In the genomic region with DNA sequence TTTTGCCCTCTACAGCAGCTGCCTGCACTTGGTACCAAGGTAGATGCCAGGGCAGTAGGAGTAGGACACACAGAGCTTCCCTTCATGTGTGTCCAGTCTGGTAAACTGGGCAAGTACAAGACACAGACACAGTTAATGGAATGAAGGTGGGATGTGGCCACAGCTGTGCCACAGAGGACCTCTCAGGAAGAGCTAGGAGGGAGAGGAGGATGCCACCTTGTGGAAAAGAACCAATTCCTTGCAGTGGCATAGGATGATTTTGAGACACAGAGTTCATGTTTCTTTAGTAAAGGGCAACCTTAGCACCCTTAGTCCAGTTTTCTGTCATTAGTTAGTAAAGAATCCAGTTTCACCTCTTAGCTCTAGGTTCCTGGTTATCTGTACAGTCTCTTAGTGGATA, we compare ENCODE assay signal across 10 cellular contexts. TPM values are rescaled to one million over a fixed set of nuclear protein-coding genes. Genes with fewer than 3 reads are reported as not detected.
DNase-seq lines count a peak whose midpoint lies in the region; ATAC-seq, FAIRE-seq and TF ChIP-seq lines count a peak whose summit lies in the region.
"Had no signal": no experiment of that assay in that cellular context is flagged by ENCODE, and none has a peak within 500 bp of the region (broad histone marks: within the 10 kb centered on the region; RNA-seq: fewer than 3 reads in every experiment).

No MANE protein-coding gene starts in this region.

- TF ChIP-seq RAD21 in IMR-90 (IDR thresholded peaks at IDR 0.05; ENCODE audit: low read length) (peak; percentile 24), GM12878 (IDR thresholded peaks at IDR 0.05; ENCODE audit: insufficient read depth, low read depth, low read length) (peak; percentile 30)

- H3K18ac ChIP-seq in IMR-90 (ENCODE audit: low read depth, low read length) = no peak overlapping the region

- no peak overlapping the region for H3K4me2 ChIP-seq in IMR-90 (ENCODE audit: low read depth, low read length)
- H3K4me2 ChIP-seq in GM12878 (ENCODE audit: control insufficient read depth, insufficient read depth) = no peak overlapping the region

- H3K4me1 ChIP-seq in IMR-90 (ENCODE audit: control insufficient read depth, insufficient read depth, low read length) (peaks cover 4% of the 10 kb centered on the region), GM12878 (ENCODE audit: control insufficient read depth, insufficient read depth, low read length) (no peaks in the 10 kb centered on the region)
- H3K4me1 ChIP-seq: adrenal gland had no signal

- no peak overlapping the region for H3K4ac ChIP-seq in IMR-90 (ENCODE audit: low read depth, low read length)

- H3K27me3 Mint-ChIP-seq in neural crest cell (ENCODE audit: low read depth) = no peaks in the 10 kb centered on the region

- TF ChIP-seq EP300 in GM12878 (IDR thresholded peaks at IDR 0.05; ENCODE audit: borderline replicate concordance in 1 of 2, control insufficient read depth in 1 of 2, low read depth in 2 of 2, low read length in 2 of 2) = no peak

- H2AK9ac ChIP-seq in IMR-90 (replicated peaks; ENCODE audit: low read depth, low read length, poor library complexity) = no peak overlapping the region

- no peak overlapping the region for H2BK120ac ChIP-seq in IMR-90 (ENCODE audit: low read depth, low read length)

- no peak overlapping the region for H3K56ac ChIP-seq in IMR-90 (ENCODE audit: extremely low read depth, insufficient read depth, low read length)

- no peak overlapping the region for H4K91ac ChIP-seq in IMR-90 (ENCODE audit: insufficient read depth, low read depth, low read length)

- peaks cover 17% of the 10 kb centered on the region for H3K4me1 Mint-ChIP-seq in neural crest cell

- H3K9me3 Mint-ChIP-seq in neural crest cell = no peaks in the 10 kb centered on the region

- POLR2A ChIA-PET in IMR-90 (lab: Charles Lee; ENCODE audit: unreplicated experiment) = no interaction called here
- POLR2A ChIA-PET in GM12878 (lab: Charles Lee) = interaction anchor here (1.0 to 2.5 kb wide), 6 partner anchors 21 to 167 kb away, joined by 3 to 14 read pairs (median 4); no protein-coding TSS in a partner anchor

- H3K27ac ChIP-seq in IMR-90 (ENCODE audit: insufficient read depth, low read length) (no peak overlapping the region), GM12878 (ENCODE audit: control insufficient read depth, insufficient read depth) (no peak overlapping the region)
- H3K27ac ChIP-seq: 22Rv1, adrenal gland had no signal

- no peak overlapping the region for H2BK20ac ChIP-seq in IMR-90 (ENCODE audit: low read depth, low read length)

- no peak overlapping the region for H3K9ac ChIP-seq in IMR-90 (ENCODE audit: low read depth, low read length)
- no peak overlapping the region for H3K9ac ChIP-seq in GM12878 (ENCODE audit: control insufficient read depth, insufficient read depth, low read length)

- H2AFZ ChIP-seq in IMR-90 (replicated peaks; ENCODE audit: low read length, poor library complexity) (no peak overlapping the region), GM12878 (ENCODE audit: control insufficient read depth, low read depth, low read length) (no peak overlapping the region)

- no peaks in the 10 kb centered on the region for H3K79me2 ChIP-seq in GM12878 (ENCODE audit: control insufficient read depth, insufficient read depth, low read length)

- peak; percentile 28; the same call in 1 of the 2 replicates for ATAC-seq in IMR-90 (ENCODE audit: low read depth)
- peak; percentile 37 for ATAC-seq in GM12878
- no peak for ATAC-seq in HG03354 (IDR thresholded peaks at IDR 0.05; ENCODE audit: poor library complexity, severe bottlenecking, unreplicated experiment)

- DNase-seq in DMS 273 (lab: John Stamatoyannopoulos, UW; ENCODE audit: unreplicated experiment) = peak; percentile 29
- DNase-seq in DMS 273 treated with DMSO at 0.1 percent for 48 hours (lab: John Stamatoyannopoulos, UW) = no peak
- DNase-seq in IMR-90 = no peak
- DNase-seq in GM12878 (ENCODE audit: low read depth, low spot score) = no peak
- no peak for DNase-seq in neural crest cell (ENCODE audit: low read depth, low spot score)
- no peak for DNase-seq in AG08396 (ENCODE audit: low spot score)
- DNase-seq in NOMO-1 (lab: John Stamatoyannopoulos, UW; ENCODE audit: unreplicated experiment in 2 of 2) = no peak

- H3K14ac ChIP-seq in IMR-90 (replicated peaks; ENCODE audit: low read depth, low read length) = no peak overlapping the region

- CTCF ChIA-PET in IMR-90 (lab: Yijun Ruan, JAX) = interaction anchor here (0.5 to 1.8 kb wide), 13 partner anchors 10 to 155 kb away, joined by 3 to 15 read pairs (median 5); no protein-coding TSS in a partner anchor
- CTCF ChIA-PET in GM12878 (lab: Yijun Ruan, JAX) = interaction anchor here (0.6 to 10.4 kb wide), 59 partner anchors 10 to 611 kb away, joined by 3 to 300 read pairs (median 6); partner anchors contain the start of genes BLOC1S4, KIAA0232, MAN2B2 and MRFAP1L1

- no peak overlapping the region for H4K8ac ChIP-seq in IMR-90 (ENCODE audit: low read depth in 2 of 2, low read length in 2 of 2)

- H3K36me3 ChIP-seq in IMR-90 (ENCODE audit: control insufficient read depth, insufficient read depth, low read length) = peaks cover 42% of the 10 kb centered on the region
- H3K36me3 ChIP-seq in GM12878 (ENCODE audit: control insufficient read depth in 2 of 2, insufficient read depth in 2 of 2, low read length in 1 of 2) = peaks cover 9 to 21% of the 10 kb centered on the region in 2 experiments

- H3K23ac ChIP-seq in IMR-90 (ENCODE audit: low read depth, low read length) = no peak overlapping the region

- no peaks in the 10 kb centered on the region for H3K9me1 ChIP-seq in IMR-90 (ENCODE audit: insufficient read depth, low read length)

- no peak overlapping the region for H2BK5ac ChIP-seq in IMR-90 (ENCODE audit: low read depth, low read length, poor library complexity, severe bottlenecking)

- H3K4me3 ChIP-seq in IMR-90 (ENCODE audit: insufficient read depth, low read depth, low read length) (no peak overlapping the region), GM12878 (no peak overlapping the region)
- H3K4me3 ChIP-seq: adrenal gland had no signal

- H3K27me3 ChIP-seq in IMR-90 (ENCODE audit: control insufficient read depth, insufficient read depth, low read length) (no peaks in the 10 kb centered on the region), GM12878 (replicated peaks in 1 of 2; ENCODE audit: control insufficient read depth in 2 of 2, insufficient read depth in 2 of 2, low read length in 1 of 2) (no peaks in the 10 kb centered on the region)
- H3K27me3 ChIP-seq: adrenal gland had no signal

- peaks cover 18% of the 10 kb centered on the region for H3K36me3 Mint-ChIP-seq in neural crest cell (ENCODE audit: low read depth)

- BruUV-seq in IMR-90 (replicated peaks; lab: Mats Ljungman, UMichigan) = no TSS peak
- no TSS peak for BruUV-seq in GM12878 (replicated peaks; lab: Mats Ljungman, UMichigan)

- peaks cover 8 to 33% of the 10 kb centered on the region in 2 experiments; a peak in 3 of 4 replicates for H3K79me1 ChIP-seq in IMR-90 (ENCODE audit: low read depth in 1 of 2, low read length in 2 of 2)

- no peak overlapping the region for H2BK15ac ChIP-seq in IMR-90 (ENCODE audit: low read depth, low read length)

- intact Hi-C loops in IMR-90 (cut with micrococcal nuclease) (no loop called here), GM12878 (cut with micrococcal nuclease; ENCODE audit: unreplicated experiment) (no loop called here)

- no peak overlapping the region for H2AK5ac ChIP-seq in IMR-90 (ENCODE audit: low read depth, low read length)

- dilution Hi-C loops in IMR-90 (cut with HindIII; ENCODE audit: low sequenced_read_pairs, unreplicated experiment) = no loop called here

- no peak overlapping the region for H3K4me3 Mint-ChIP-seq in neural crest cell

- no peak overlapping the region for H4K5ac ChIP-seq in IMR-90 (ENCODE audit: low read depth, low read length)

- H4K20me1 ChIP-seq in IMR-90 (ENCODE audit: insufficient read depth, low read length) (peaks cover 11% of the 10 kb centered on the region), GM12878 (ENCODE audit: control insufficient read depth, insufficient read depth) (no peaks in the 10 kb centered on the region)

- SMC1A ChIA-PET in GM12878 (lab: Charles Lee; ENCODE audit: uncharacterized antibody, unreplicated experiment) = interaction anchor here (0.6 to 6.6 kb wide), 55 partner anchors 10 to 212 kb away, joined by 3 to 153 read pairs (median 5); partner anchors contain the start of genes GRPEL1 and KIAA0232

- RAD21 ChIA-PET in GM12878 (lab: Charles Lee; ENCODE audit: unreplicated experiment) = interaction anchor here (0.7 to 5.1 kb wide), 35 partner anchors 10 to 325 kb away, joined by 3 to 155 read pairs (median 5); partner anchors contain the start of genes BLOC1S4, GRPEL1, MRFAP1L1 and TADA2B

- FAIRE-seq in GM12878 (lab: Jason Lieb, UNC) = no peak

- peak overlapping the region; percentile 85 for H3K27ac Mint-ChIP-seq in neural crest cell (ENCODE audit: unreplicated experiment)

- TF ChIP-seq CTCF in IMR-90 (conservative IDR thresholded peaks at IDR 0.05; ENCODE audit: low read depth, low read length) (no peak; the same call in 1 of the 2 replicates), GM12878 (IDR thresholded peaks at IDR 0.05 in 2 of 3, conservative IDR thresholded peaks at IDR 0.05 in 1 of 3; ENCODE audit: control insufficient read depth in 2 of 3, extremely low read depth in 1 of 3, insufficient read depth in 1 of 3, low read depth in 3 of 3, low read length in 3 of 3) (peak in 2 of 3 experiments; percentile 27 to 47; a peak in 3 of 6 replicates), neural crest cell (conservative IDR thresholded peaks at IDR 0.05) (no peak)

- in situ Hi-C loops in IMR-90 (cut with MboI; ENCODE audit: low sequenced_read_pairs) = no loop called here
- in situ Hi-C loops in GM12878 (cut with MboI) = no loop called here

- TF ChIP-seq POLR2A in IMR-90 (IDR thresholded peaks at IDR 0.05; ENCODE audit: low read depth, low read length) (no peak), GM12878 (IDR thresholded peaks at IDR 0.05; ENCODE audit: low read depth, low read length) (no peak)

- H3K9me3 ChIP-seq in IMR-90 (ENCODE audit: control insufficient read depth, insufficient read depth, low read length) (no peaks in the 10 kb centered on the region), GM12878 (replicated peaks; ENCODE audit: control insufficient read depth, insufficient read depth, low read length) (no peaks in the 10 kb centered on the region)
- H3K9me3 ChIP-seq: adrenal gland had no signal

RNA-seq across cellular contexts. Expression of gene TBC1D14, which starts 36.3 kb away (rescaled TPM):
- total RNA-seq in IMR-90 (2012; rRNA removed) (40.7 and 48.9 TPM in 2 replicates), GM12878 (2014; rRNA removed) (39.3 and 40.6 TPM in 2 replicates), GM12878 (2014; rRNA removed; fragmentation: Illumina TruSeq; extraction: Trizol) (31.6 and 33.1 TPM in 2 replicates), GM12878 (2021) (32.1 and 38.1 TPM in 2 replicates), neural crest cell (56.3 and 58.0 TPM in 2 replicates)
- polyA plus RNA-seq in IMR-90 (2012; rRNA removed) (29.8 and 31.7 TPM in 2 replicates), GM12878 (2011; rRNA removed) (23.3 and 27.3 TPM in 2 replicates), GM12878 (2014; fragmentation: Illumina TruSeq; extraction: Trizol) (21.3 and 30.1 TPM in 2 replicates), GM12878 (2014; fragmentation: Nextera tagmentation; extraction: Ambion mirVana) (1 to 10 TPM in 1 of 2 experiments, under 1 TPM in 1; 0.87 to 1.1 TPM), GM12878 (2014; rRNA removed) (32.9 and 33.9 TPM in 2 replicates), GM12878 (2016; fragmentation: Nextera tagmentation; extraction: Ambion mirVana) (10 to 100 TPM; 29.0 to 30.0 TPM)
- polyA plus RNA-seq in IMR-90 (2012; cell fraction: cytosol; rRNA removed) = 22.3 and 23.4 TPM in 2 replicates
- 23.4 and 27.7 TPM in 2 replicates for polyA plus RNA-seq in IMR-90 (2012; cell fraction: nucleus; rRNA removed; ENCODE audit: low replicate concordance)
- 34.3 and 34.9 TPM in 2 replicates for total RNA-seq in GM12878 (2013; cell fraction: nucleolus; rRNA removed)
- 13.2 TPM for polyA plus RNA-seq in GM12878 (2011; ENCODE audit: low read depth)
- 26.0 and 27.3 TPM in 2 replicates for polyA plus RNA-seq in GM12878 (2011; cell fraction: cytosol; rRNA removed)
- 21.3 and 25.6 TPM in 2 replicates for polyA plus RNA-seq in GM12878 (2011; cell fraction: nucleus; rRNA removed)
- 17.7 TPM in 2 replicates for polyA plus RNA-seq in GM12878 (2012)
- polyA minus RNA-seq in GM12878 (2011; rRNA and poly(A)+ RNA removed) = 22.7 and 28.6 TPM in 2 replicates
- polyA minus RNA-seq in GM12878 (2011; cell fraction: cytosol; rRNA and poly(A)+ RNA removed) = 9.1 and 13.3 TPM in 2 replicates
- 10.4 and 17.0 TPM in 2 replicates for polyA minus RNA-seq in GM12878 (2011; cell fraction: nucleus; rRNA and poly(A)+ RNA removed)

Comparison
In these comparisons a context has a peak if more than half of its experiments do, and no peak if none do; other contexts are left out.
1. CTCF ChIP-seq: peak in GM12878 (2 of 3); none in IMR-90 (single experiment) and neural crest cell (single experiment).